24 cellular contexts compared by ENCODE assay signal in genomic region chr1:30198805-30199403, GRCh38.
"Had no signal": no experiment of that assay in that cellular context is flagged by ENCODE, and none has a peak within 500 bp of the region (broad histone marks: within the 10 kb centered on the region; RNA-seq: fewer than 3 reads in every experiment).

No MANE protein-coding gene starts in this region.

- H3K27me3 ChIP-seq: gastrocnemius medialis, neural progenitor cell, ovary, sigmoid colon, transverse colon had no signal

- ATAC-seq: effector memory CD8-positive, alpha-beta T cell; gastrocnemius medialis; left lung; naive thymus-derived CD4-positive, alpha-beta T cell; psoas muscle; right cardiac atrium; stimulated activated naive B cell treated with anti-CD40 and anti-IgM and Interleukin-4, amounts not matched to agents 10 μg/mL and 1 μg/mL and 100 μg/mL, for 72 hours had no signal

- H3K4me1 Mint-ChIP-seq: neural progenitor cell; stimulated activated naive B cell treated with anti-CD40 and anti-IgM and Interleukin-4, amounts not matched to agents 10 μg/mL and 1 μg/mL and 100 μg/mL, for 72 hours had no signal

- H3K27ac Mint-ChIP-seq: naive thymus-derived CD4-positive, alpha-beta T cell; nephron; neural progenitor cell; stimulated activated naive B cell treated with anti-CD40 and anti-IgM and Interleukin-4, amounts not matched to agents 10 μg/mL and 1 μg/mL and 100 μg/mL, for 72 hours; stimulated activated naive CD8-positive, alpha-beta T cell treated with anti-CD3 and anti-CD28 coated beads, Interleukin-15, Interleukin-2, amounts not matched to agents 100 ng/mL and 50 ng/mL, for 24 hours had no signal

- H3K9me3 ChIP-seq: gastrocnemius medialis, ovary, psoas muscle, sigmoid colon, suprapubic skin, transverse colon had no signal

- H3K4me3 ChIP-seq: gastrocnemius medialis, hepatocyte, left lung, neural progenitor cell, ovary, psoas muscle, sigmoid colon, suprapubic skin, transverse colon had no signal

- H3K27ac ChIP-seq: gastrocnemius medialis, hepatocyte, left lung, neural progenitor cell, ovary, psoas muscle, sigmoid colon, suprapubic skin, transverse colon had no signal

- H3K36me3 ChIP-seq: gastrocnemius medialis, left lung, neural progenitor cell, ovary, sigmoid colon, suprapubic skin, transverse colon had no signal

- DNase-seq: cortex of kidney; effector memory CD8-positive, alpha-beta T cell; foreskin fibroblast; gastrocnemius medialis; kidney; left lung; mammary epithelial cell; mesendoderm; midbrain; naive thymus-derived CD4-positive, alpha-beta T cell; ovary; posterior cingulate gyrus; psoas muscle; right cardiac atrium; sigmoid colon; stimulated activated CD4-positive, alpha-beta T cell treated with anti-CD3 and anti-CD28 coated beads, Interleukin-2, amount 100 ng/mL, for 24 hours; stimulated activated CD4-positive, alpha-beta T cell treated with anti-CD3 and anti-CD28 coated beads, Interleukin-4, amount 100 ng/mL, for 4 hours; stimulated activated naive B cell treated with anti-CD40 and anti-IgM and Interleukin-4, amounts not matched to agents 10 μg/mL and 1 μg/mL and 100 μg/mL, for 72 hours; transverse colon had no signal

- H3K9me3 Mint-ChIP-seq: effector memory CD8-positive, alpha-beta T cell; nephron; stimulated activated naive B cell treated with anti-CD40 and anti-IgM and Interleukin-4, amounts not matched to agents 10 μg/mL and 1 μg/mL and 100 μg/mL, for 72 hours; stimulated activated naive CD8-positive, alpha-beta T cell treated with anti-CD3 and anti-CD28 coated beads, Interleukin-15, Interleukin-2, amounts not matched to agents 100 ng/mL and 50 ng/mL, for 24 hours had no signal

- H3K4me3 Mint-ChIP-seq: effector memory CD8-positive, alpha-beta T cell; naive thymus-derived CD4-positive, alpha-beta T cell; nephron; neural progenitor cell; stimulated activated naive B cell treated with anti-CD40 and anti-IgM and Interleukin-4, amounts not matched to agents 10 μg/mL and 1 μg/mL and 100 μg/mL, for 72 hours; stimulated activated naive CD8-positive, alpha-beta T cell treated with anti-CD3 and anti-CD28 coated beads, Interleukin-15, Interleukin-2, amounts not matched to agents 100 ng/mL and 50 ng/mL, for 24 hours had no signal

- H3K36me3 Mint-ChIP-seq: naive thymus-derived CD4-positive, alpha-beta T cell; neural progenitor cell; stimulated activated naive B cell treated with anti-CD40 and anti-IgM and Interleukin-4, amounts not matched to agents 10 μg/mL and 1 μg/mL and 100 μg/mL, for 72 hours had no signal

- H3K4me1 ChIP-seq: gastrocnemius medialis, neural progenitor cell, psoas muscle had no signal
